31 cellular contexts compared by ENCODE assay signal in genomic region chr9:4617752-4618151, GRCh38. TPM values are rescaled to one million over a fixed set of nuclear protein-coding genes. Genes with fewer than 3 reads are reported as not detected.
"Had no signal": no experiment of that assay in that cellular context is flagged by ENCODE, and none has a peak within 500 bp of the region (broad histone marks: within the 10 kb centered on the region; RNA-seq: fewer than 3 reads in every experiment).

No MANE protein-coding gene starts in this region.

- DNase-seq: activated CD4-positive, alpha-beta T cell treated with anti-CD3 and anti-CD28 coated beads for 48 hours; activated CD4-positive, alpha-beta T cell treated with anti-CD3 and anti-CD28 coated beads, Interleukin-2, amount 50 U/mL, for 48 hours; activated CD8-positive, alpha-beta memory T cell treated with anti-CD3 and anti-CD28 coated beads, Interleukin-2, amount 10 ng/mL, durations not matched to agents 7 days and 5 days; activated effector memory CD4-positive, alpha-beta T cell treated with Interleukin-2 at 50 U/mL for 16 hours; activated naive CD4-positive, alpha-beta T cell; activated naive CD8-positive, alpha-beta T cell treated with anti-CD3 and anti-CD28 coated beads, Interleukin-2, amount 50 U/mL, for 24 hours; activated T-cell treated with anti-CD3 and anti-CD28 coated beads, Interleukin-2, amount 50 U/mL, for 24 hours; amniotic stem cell; body of pancreas; central memory CD4-positive, alpha-beta T cell; NCI-H1048; NCI-H1930; NCI-H2171; NCI-H226; NCI-H774; NK-92 treated with Interleukin-12 subunit alpha and Interleukin-12 subunit beta, amount 100 ng/mL, for 24 hours; OCI-M1; RPMI8226; SJCRH30; SK-N-SH; T-helper 1 cell had no signal

- H3K4me1 ChIP-seq: body of pancreas, SJCRH30 had no signal

- FAIRE-seq: bronchial epithelial cell had no signal

- H3K27ac Mint-ChIP-seq: activated CD8-positive, alpha-beta memory T cell treated with anti-CD3 and anti-CD28 coated beads, Interleukin-2, amount 10 ng/mL, durations not matched to agents 7 days and 5 days; activated naive CD4-positive, alpha-beta T cell treated with anti-CD3 and anti-CD28 coated beads, Interleukin-2, amount 50 U/mL, for 24 hours; activated naive CD8-positive, alpha-beta T cell treated with anti-CD3 and anti-CD28 coated beads, Interleukin-2, amount 50 U/mL, for 24 hours; activated T-cell treated with anti-CD3 and anti-CD28 coated beads, Interleukin-2, amount 50 U/mL, for 24 hours; activated T-helper 1 cell treated with anti-CD3 and anti-CD28 coated beads, Interleukin-12 subunit alpha, Interleukin-12 subunit beta, Interleukin-2, Interleukin-4 antibody, amounts not matched to agents 30 ng/mL and 10 ng/mL and 1 ng/mL, durations not matched to agents 14 hours and 24 hours and 36 hours had no signal

- H3K27ac ChIP-seq: ascending aorta, body of pancreas, coronary artery, SJCRH30, VCaP had no signal

- H3K36me3 Mint-ChIP-seq: activated naive CD4-positive, alpha-beta T cell treated with anti-CD3 and anti-CD28 coated beads, Interleukin-2, amount 50 U/mL, for 24 hours had no signal

- H3K27me3 Mint-ChIP-seq: activated naive CD4-positive, alpha-beta T cell treated with anti-CD3 and anti-CD28 coated beads, Interleukin-2, amount 50 U/mL, for 24 hours; activated naive CD8-positive, alpha-beta T cell treated with anti-CD3 and anti-CD28 coated beads, Interleukin-2, amount 50 U/mL, for 24 hours; activated T-cell treated with anti-CD3 and anti-CD28 coated beads, Interleukin-2, amount 50 U/mL, for 24 hours had no signal

- H3K4me3 Mint-ChIP-seq: activated CD8-positive, alpha-beta memory T cell treated with anti-CD3 and anti-CD28 coated beads, Interleukin-2, amount 10 ng/mL, durations not matched to agents 7 days and 5 days; activated naive CD4-positive, alpha-beta T cell treated with anti-CD3 and anti-CD28 coated beads, Interleukin-2, amount 50 U/mL, for 24 hours; activated naive CD8-positive, alpha-beta T cell treated with anti-CD3 and anti-CD28 coated beads, Interleukin-2, amount 50 U/mL, for 24 hours; activated T-cell treated with anti-CD3 and anti-CD28 coated beads, Interleukin-2, amount 50 U/mL, for 24 hours; activated T-helper 1 cell treated with anti-CD3 and anti-CD28 coated beads, Interleukin-12 subunit alpha, Interleukin-12 subunit beta, Interleukin-2, Interleukin-4 antibody, amounts not matched to agents 30 ng/mL and 10 ng/mL and 1 ng/mL, durations not matched to agents 14 hours and 24 hours and 36 hours had no signal

- ATAC-seq: activated CD4-positive, CD25-positive, alpha-beta regulatory T cell treated with anti-CD3 and anti-CD28 coated beads, Interleukin-2, amount 50 U/mL, for 24 hours; activated CD8-positive, alpha-beta memory T cell treated with anti-CD3 and anti-CD28 coated beads, Interleukin-2, amount 10 ng/mL, durations not matched to agents 7 days and 5 days; activated naive CD8-positive, alpha-beta T cell treated with anti-CD3 and anti-CD28 coated beads, Interleukin-2, amount 50 U/mL, for 24 hours; body of pancreas; Panc1; Right ventricle myocardium inferior had no signal

- H3K27me3 ChIP-seq: ascending aorta, body of pancreas, SJCRH30 had no signal

- H3K4me3 ChIP-seq: ascending aorta, body of pancreas, coronary artery, SJCRH30 had no signal

- H3K9me3 Mint-ChIP-seq: activated naive CD4-positive, alpha-beta T cell treated with anti-CD3 and anti-CD28 coated beads, Interleukin-2, amount 50 U/mL, for 24 hours; activated naive CD8-positive, alpha-beta T cell treated with anti-CD3 and anti-CD28 coated beads, Interleukin-2, amount 50 U/mL, for 24 hours; activated T-cell treated with anti-CD3 and anti-CD28 coated beads, Interleukin-2, amount 50 U/mL, for 24 hours; activated T-helper 1 cell treated with anti-CD3 and anti-CD28 coated beads, Interleukin-12 subunit alpha, Interleukin-12 subunit beta, Interleukin-2, Interleukin-4 antibody, amounts not matched to agents 30 ng/mL and 10 ng/mL and 1 ng/mL, durations not matched to agents 14 hours and 24 hours and 36 hours had no signal

- H3K4me2 ChIP-seq: SK-N-SH had no signal

- H3K9ac ChIP-seq: SK-N-SH had no signal

- H3K36me3 ChIP-seq: ascending aorta, SJCRH30 had no signal

- H3K9me3 ChIP-seq: ascending aorta, body of pancreas, SJCRH30, SK-N-SH had no signal

RNA-seq across cellular contexts. Expression of gene SPATA6L, which starts 48.5 kb away (rescaled TPM):
- total RNA-seq: activated T-helper 1 cell treated with anti-CD3 and anti-CD28 coated beads, Interleukin-12 subunit alpha, Interleukin-12 subunit beta, Interleukin-2, Interleukin-4 antibody, amounts not matched to agents 30 ng/mL and 10 ng/mL and 1 ng/mL, durations not matched to agents 14 hours and 24 hours and 36 hours; ascending aorta; NCI-H460; SJCRH30 had no signal
